Comparison of ENCODE assay signal across 2 cellular contexts in the genomic region with DNA sequence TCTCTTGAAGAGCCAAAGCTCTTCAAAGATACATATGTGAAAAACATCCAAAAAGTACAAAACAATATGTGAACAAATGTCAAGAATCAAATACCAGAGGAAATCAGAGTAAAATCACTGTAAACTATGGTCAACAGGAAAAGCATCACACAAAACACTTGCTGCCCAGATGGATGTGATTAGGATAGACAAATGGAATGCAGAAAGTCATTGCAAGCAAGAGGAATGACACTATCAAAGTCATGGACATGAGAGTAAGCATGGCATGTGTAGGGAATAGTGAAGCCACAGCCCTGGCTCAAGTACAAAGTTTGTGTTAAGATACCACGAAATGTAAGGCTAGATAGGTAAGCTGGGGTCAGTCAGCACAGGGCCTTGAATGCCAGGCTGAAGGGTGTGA.
TF ChIP-seq lines count a peak whose summit lies in the region.

No MANE protein-coding gene starts in this region.

TF ChIP-seq in SK-N-SH, 30 proteins besides CTCF, POLR2A, EP300 and RAD21:
- TF ChIP-seq RFX5 (IDR thresholded peaks at IDR 0.05; ENCODE audit: low read length): no peak
- TF ChIP-seq, protein P1, sequence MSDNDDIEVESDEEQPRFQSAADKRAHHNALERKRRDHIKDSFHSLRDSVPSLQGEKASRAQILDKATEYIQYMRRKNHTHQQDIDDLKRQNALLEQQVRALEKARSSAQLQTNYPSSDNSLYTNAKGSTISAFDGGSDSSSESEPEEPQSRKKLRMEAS (IDR thresholded peaks at IDR 0.05; ENCODE audit: low read depth): no peak
- no peak for TF ChIP-seq RXRA (IDR thresholded peaks at IDR 0.05; ENCODE audit: borderline replicate concordance, low read depth)
- TF ChIP-seq POLR2AphosphoS5 (IDR thresholded peaks at IDR 0.05; ENCODE audit: low read depth, low read length): no peak
- TF ChIP-seq NFIC (IDR thresholded peaks at IDR 0.05; ENCODE audit: borderline replicate concordance): peak; percentile 48
- TF ChIP-seq, protein P2, sequence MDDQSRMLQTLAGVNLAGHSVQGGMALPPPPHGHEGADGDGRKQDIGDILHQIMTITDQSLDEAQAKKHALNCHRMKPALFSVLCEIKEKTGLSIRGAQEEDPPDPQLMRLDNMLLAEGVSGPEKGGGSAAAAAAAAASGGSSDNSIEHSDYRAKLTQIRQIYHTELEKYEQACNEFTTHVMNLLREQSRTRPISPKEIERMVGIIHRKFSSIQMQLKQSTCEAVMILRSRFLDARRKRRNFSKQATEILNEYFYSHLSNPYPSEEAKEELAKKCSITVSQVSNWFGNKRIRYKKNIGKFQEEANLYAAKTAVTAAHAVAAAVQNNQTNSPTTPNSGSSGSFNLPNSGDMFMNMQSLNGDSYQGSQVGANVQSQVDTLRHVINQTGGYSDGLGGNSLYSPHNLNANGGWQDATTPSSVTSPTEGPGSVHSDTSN (IDR thresholded peaks at IDR 0.05): peak; percentile 55
- no peak for TF ChIP-seq FOXJ3 (CRISPR knock-in tag; IDR thresholded peaks at IDR 0.05)
- peak; percentile 62; the same call in 1 of the 2 replicates for TF ChIP-seq TCF12 (IDR thresholded peaks at IDR 0.05)
- no peak for TF ChIP-seq TAF1 (IDR thresholded peaks at IDR 0.05; ENCODE audit: borderline replicate concordance, low read depth, low read length)
TF ChIP-seq in SK-N-SH: peak in this region for 3.

TF ChIP-seq in SK-N-SH treated with all-trans-retinoic acid at 6 μM for 48 hours, 23 proteins besides CTCF, POLR2A, EP300 and RAD21:
- TF ChIP-seq, protein P3, sequence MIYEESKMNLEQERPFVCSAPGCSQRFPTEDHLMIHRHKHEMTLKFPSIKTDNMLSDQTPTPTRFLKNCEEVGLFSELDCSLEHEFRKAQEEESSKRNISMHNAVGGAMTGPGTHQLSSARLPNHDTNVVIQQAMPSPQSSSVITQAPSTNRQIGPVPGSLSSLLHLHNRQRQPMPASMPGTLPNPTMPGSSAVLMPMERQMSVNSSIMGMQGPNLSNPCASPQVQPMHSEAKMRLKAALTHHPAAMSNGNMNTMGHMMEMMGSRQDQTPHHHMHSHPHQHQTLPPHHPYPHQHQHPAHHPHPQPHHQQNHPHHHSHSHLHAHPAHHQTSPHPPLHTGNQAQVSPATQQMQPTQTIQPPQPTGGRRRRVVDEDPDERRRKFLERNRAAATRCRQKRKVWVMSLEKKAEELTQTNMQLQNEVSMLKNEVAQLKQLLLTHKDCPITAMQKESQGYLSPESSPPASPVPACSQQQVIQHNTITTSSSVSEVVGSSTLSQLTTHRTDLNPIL (CRISPR knock-in tag; IDR thresholded peaks at IDR 0.05; ENCODE audit: low read depth): no peak
- TF ChIP-seq ZNF8 (CRISPR knock-in tag; IDR thresholded peaks at IDR 0.05) (no peak), RARB (CRISPR knock-in tag; IDR thresholded peaks at IDR 0.05) (no peak), ISL1 (CRISPR knock-in tag; IDR thresholded peaks at IDR 0.05) (no peak), ZNF70 (CRISPR knock-in tag; IDR thresholded peaks at IDR 0.05) (no peak), PPARA (CRISPR knock-in tag; IDR thresholded peaks at IDR 0.05; ENCODE audit: borderline replicate concordance) (no peak), ZFP30 (CRISPR knock-in tag; IDR thresholded peaks at IDR 0.05) (no peak), TCF4 (CRISPR knock-in tag; IDR thresholded peaks at IDR 0.05; ENCODE audit: borderline replicate concordance) (no peak)
- TF ChIP-seq, protein P4, sequence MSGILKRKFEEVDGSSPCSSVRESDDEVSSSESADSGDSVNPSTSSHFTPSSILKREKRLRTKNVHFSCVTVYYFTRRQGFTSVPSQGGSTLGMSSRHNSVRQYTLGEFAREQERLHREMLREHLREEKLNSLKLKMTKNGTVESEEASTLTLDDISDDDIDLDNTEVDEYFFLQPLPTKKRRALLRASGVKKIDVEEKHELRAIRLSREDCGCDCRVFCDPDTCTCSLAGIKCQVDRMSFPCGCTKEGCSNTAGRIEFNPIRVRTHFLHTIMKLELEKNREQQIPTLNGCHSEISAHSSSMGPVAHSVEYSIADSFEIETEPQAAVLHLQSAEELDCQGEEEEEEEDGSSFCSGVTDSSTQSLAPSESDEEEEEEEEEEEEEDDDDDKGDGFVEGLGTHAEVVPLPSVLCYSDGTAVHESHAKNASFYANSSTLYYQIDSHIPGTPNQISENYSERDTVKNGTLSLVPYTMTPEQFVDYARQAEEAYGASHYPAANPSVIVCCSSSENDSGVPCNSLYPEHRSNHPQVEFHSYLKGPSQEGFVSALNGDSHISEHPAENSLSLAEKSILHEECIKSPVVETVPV (CRISPR knock-in tag; IDR thresholded peaks at IDR 0.05): no peak
- TF ChIP-seq, protein P5, sequence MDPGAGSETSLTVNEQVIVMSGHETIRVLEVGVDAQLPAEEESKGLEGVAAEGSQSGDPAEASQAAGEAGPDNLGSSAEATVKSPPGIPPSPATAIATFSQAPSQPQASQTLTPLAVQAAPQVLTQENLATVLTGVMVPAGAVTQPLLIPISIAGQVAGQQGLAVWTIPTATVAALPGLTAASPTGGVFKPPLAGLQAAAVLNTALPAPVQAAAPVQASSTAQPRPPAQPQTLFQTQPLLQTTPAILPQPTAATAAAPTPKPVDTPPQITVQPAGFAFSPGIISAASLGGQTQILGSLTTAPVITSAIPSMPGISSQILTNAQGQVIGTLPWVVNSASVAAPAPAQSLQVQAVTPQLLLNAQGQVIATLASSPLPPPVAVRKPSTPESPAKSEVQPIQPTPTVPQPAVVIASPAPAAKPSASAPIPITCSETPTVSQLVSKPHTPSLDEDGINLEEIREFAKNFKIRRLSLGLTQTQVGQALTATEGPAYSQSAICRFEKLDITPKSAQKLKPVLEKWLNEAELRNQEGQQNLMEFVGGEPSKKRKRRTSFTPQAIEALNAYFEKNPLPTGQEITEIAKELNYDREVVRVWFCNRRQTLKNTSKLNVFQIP (CRISPR knock-in tag; IDR thresholded peaks at IDR 0.05; ENCODE audit: borderline replicate concordance, low read depth): no peak
- TF ChIP-seq, protein P6, sequence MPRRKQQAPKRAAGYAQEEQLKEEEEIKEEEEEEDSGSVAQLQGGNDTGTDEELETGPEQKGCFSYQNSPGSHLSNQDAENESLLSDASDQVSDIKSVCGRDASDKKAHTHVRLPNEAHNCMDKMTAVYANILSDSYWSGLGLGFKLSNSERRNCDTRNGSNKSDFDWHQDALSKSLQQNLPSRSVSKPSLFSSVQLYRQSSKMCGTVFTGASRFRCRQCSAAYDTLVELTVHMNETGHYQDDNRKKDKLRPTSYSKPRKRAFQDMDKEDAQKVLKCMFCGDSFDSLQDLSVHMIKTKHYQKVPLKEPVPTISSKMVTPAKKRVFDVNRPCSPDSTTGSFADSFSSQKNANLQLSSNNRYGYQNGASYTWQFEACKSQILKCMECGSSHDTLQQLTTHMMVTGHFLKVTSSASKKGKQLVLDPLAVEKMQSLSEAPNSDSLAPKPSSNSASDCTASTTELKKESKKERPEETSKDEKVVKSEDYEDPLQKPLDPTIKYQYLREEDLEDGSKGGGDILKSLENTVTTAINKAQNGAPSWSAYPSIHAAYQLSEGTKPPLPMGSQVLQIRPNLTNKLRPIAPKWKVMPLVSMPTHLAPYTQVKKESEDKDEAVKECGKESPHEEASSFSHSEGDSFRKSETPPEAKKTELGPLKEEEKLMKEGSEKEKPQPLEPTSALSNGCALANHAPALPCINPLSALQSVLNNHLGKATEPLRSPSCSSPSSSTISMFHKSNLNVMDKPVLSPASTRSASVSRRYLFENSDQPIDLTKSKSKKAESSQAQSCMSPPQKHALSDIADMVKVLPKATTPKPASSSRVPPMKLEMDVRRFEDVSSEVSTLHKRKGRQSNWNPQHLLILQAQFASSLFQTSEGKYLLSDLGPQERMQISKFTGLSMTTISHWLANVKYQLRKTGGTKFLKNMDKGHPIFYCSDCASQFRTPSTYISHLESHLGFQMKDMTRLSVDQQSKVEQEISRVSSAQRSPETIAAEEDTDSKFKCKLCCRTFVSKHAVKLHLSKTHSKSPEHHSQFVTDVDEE (CRISPR knock-in tag; IDR thresholded peaks at IDR 0.05): no peak
